31 cellular contexts compared by ENCODE assay signal in genomic region chrX:142266417-142266816, GRCh38.
DNase-seq lines count a peak whose midpoint lies in the region; FAIRE-seq and TF ChIP-seq lines count a peak whose summit lies in the region.
"Had no signal": no experiment of that assay in that cellular context is flagged by ENCODE, and none has a peak within 500 bp of the region (broad histone marks: within the 10 kb centered on the region; RNA-seq: fewer than 3 reads in every experiment).

No MANE protein-coding gene starts in this region.

- H3K9ac ChIP-seq in astrocyte (ENCODE audit: low read length) = no peak overlapping the region
- H3K9ac ChIP-seq: BLaER1; BLaER1 treated with 17β-estradiol and CSF1 and Interleukin-3, amounts not matched to agents 10 nM and 100 nM had no signal

- no peak overlapping the region for H3K4me3 ChIP-seq in astrocyte (ENCODE audit: insufficient read depth, low read depth, low read length)
- H3K4me3 ChIP-seq: A549; BLaER1; BLaER1 treated with 17β-estradiol and CSF1 and Interleukin-3, amounts not matched to agents 10 nM and 100 nM had no signal

- H3K36me3 ChIP-seq in astrocyte (ENCODE audit: insufficient read depth, low read length) = no peaks in the 10 kb centered on the region
- H3K36me3 ChIP-seq: BE2C; BLaER1; BLaER1 treated with 17β-estradiol and CSF1 and Interleukin-3, amounts not matched to agents 10 nM and 100 nM had no signal

- DNase-seq in astrocyte (ENCODE audit: low read depth) = no peak
- no peak for DNase-seq in NCI-H1694 treated with DMSO at 0.1 percent for 48 hours (lab: John Stamatoyannopoulos, UW)
- DNase-seq: 8988T; ACHN; AML-193; BE2C; C1 segment of cervical spinal cord; Caco-2; Calu3; CD4-positive, alpha-beta memory T cell; CD4-positive, alpha-beta T cell; CD4-positive, CD25-positive, alpha-beta regulatory T cell; CD8-positive, alpha-beta memory T cell; CD8-positive, alpha-beta T cell; COR-L47; DMS 273 treated with DMSO at 0.1 percent for 48 hours; DMS153; DMS53; DMS79; DMS79 treated with DMSO at 0.1 percent for 48 hours; DND-41; EL had no signal

- H3K4me1 Mint-ChIP-seq in astrocyte (ENCODE audit: low read depth, unreplicated experiment) = no peaks in the 10 kb centered on the region
- H3K4me1 Mint-ChIP-seq: B cell; CD14-positive monocyte; CD4-positive, alpha-beta memory T cell; CD4-positive, CD25-positive, alpha-beta regulatory T cell; CD8-positive, alpha-beta memory T cell had no signal

- H3K36me3 Mint-ChIP-seq in astrocyte (ENCODE audit: low read depth, unreplicated experiment) = no peaks in the 10 kb centered on the region
- H3K36me3 Mint-ChIP-seq: CD14-positive monocyte; CD4-positive, alpha-beta memory T cell; CD4-positive, CD25-positive, alpha-beta regulatory T cell; CD8-positive, alpha-beta memory T cell; CD8-positive, alpha-beta T cell had no signal

- no peaks in the 10 kb centered on the region for H3K27me3 Mint-ChIP-seq in astrocyte (ENCODE audit: low read depth, unreplicated experiment)
- H3K27me3 Mint-ChIP-seq: B cell; CD4-positive, alpha-beta memory T cell; CD4-positive, alpha-beta T cell; CD4-positive, CD25-positive, alpha-beta regulatory T cell had no signal

- no peak overlapping the region for H2AFZ ChIP-seq in astrocyte (ENCODE audit: low read depth, low read length)

- no peaks in the 10 kb centered on the region for H3K9me3 ChIP-seq in astrocyte (ENCODE audit: insufficient read depth, low read depth, low read length)
- H3K9me3 ChIP-seq: A549, BE2C, BLaER1, Caco-2 had no signal

- no peak overlapping the region for H3K4me3 Mint-ChIP-seq in astrocyte (ENCODE audit: unreplicated experiment)
- H3K4me3 Mint-ChIP-seq: B cell; CD14-positive monocyte; CD4-positive, alpha-beta memory T cell; CD4-positive, alpha-beta T cell; CD4-positive, CD25-positive, alpha-beta regulatory T cell; CD8-positive, alpha-beta memory T cell; CD8-positive, alpha-beta T cell had no signal

- peak; percentile 71 for FAIRE-seq in astrocyte (lab: Jason Lieb, UNC)
- FAIRE-seq: A204.1, D721Med had no signal

- H3K27me3 ChIP-seq in astrocyte (ENCODE audit: insufficient read depth, low read length) = no peaks in the 10 kb centered on the region
- H3K27me3 ChIP-seq: BE2C had no signal

- H3K27ac ChIP-seq in astrocyte (ENCODE audit: low read depth, low read length) = no peak overlapping the region
- H3K27ac ChIP-seq: 22Rv1; A549; BLaER1; BLaER1 treated with 17β-estradiol and CSF1 and Interleukin-3, amounts not matched to agents 10 nM and 100 nM; C4-2B had no signal

- no peaks in the 10 kb centered on the region for H3K79me2 ChIP-seq in astrocyte (ENCODE audit: insufficient read depth, low read length)

- TF ChIP-seq CTCF in astrocyte (IDR thresholded peaks at IDR 0.05; ENCODE audit: insufficient read depth, low read depth, low read length) = no peak

- H3K27ac Mint-ChIP-seq in astrocyte (ENCODE audit: unreplicated experiment) = no peak overlapping the region
- H3K27ac Mint-ChIP-seq: B cell; CD14-positive monocyte; CD4-positive, alpha-beta memory T cell; CD4-positive, alpha-beta T cell; CD4-positive, CD25-positive, alpha-beta regulatory T cell; CD8-positive, alpha-beta memory T cell; CD8-positive, alpha-beta T cell had no signal

- no peak overlapping the region for H3K4me2 ChIP-seq in astrocyte (ENCODE audit: low read length)
- H3K4me2 ChIP-seq: A549; BLaER1; BLaER1 treated with 17β-estradiol and CSF1 and Interleukin-3, amounts not matched to agents 10 nM and 100 nM had no signal

- H3K9me3 Mint-ChIP-seq in astrocyte (ENCODE audit: unreplicated experiment) = no peaks in the 10 kb centered on the region
- H3K9me3 Mint-ChIP-seq: CD4-positive, alpha-beta T cell; CD8-positive, alpha-beta T cell had no signal

- no peaks in the 10 kb centered on the region for H4K20me1 ChIP-seq in astrocyte (ENCODE audit: insufficient read depth, low read length)
- H4K20me1 ChIP-seq: BLaER1; BLaER1 treated with 17β-estradiol and CSF1 and Interleukin-3, amounts not matched to agents 10 nM and 100 nM had no signal

- no peaks in the 10 kb centered on the region for H3K4me1 ChIP-seq in astrocyte (ENCODE audit: insufficient read depth, low read length)
- H3K4me1 ChIP-seq: A549; BE2C; BLaER1; BLaER1 treated with 17β-estradiol and CSF1 and Interleukin-3, amounts not matched to agents 10 nM and 100 nM; Caco-2 had no signal
